Comparison of ENCODE assay signal across 8 cellular contexts in genomic region chr11:35841733-35842132, GRCh38.
"Had no signal": no experiment of that assay in that cellular context is flagged by ENCODE, and none has a peak within 500 bp of the region (broad histone marks: within the 10 kb centered on the region; RNA-seq: fewer than 3 reads in every experiment).

No MANE protein-coding gene starts in this region.

- ATAC-seq: GM12878 had no signal

- FAIRE-seq: G401.6, GM12878, GM12891, GM12892, GM18507, GM19239 had no signal

- H3K4me3 ChIP-seq: GM12878 had no signal

- DNase-seq: GDM1, GF-D8 had no signal
